ENCODE assay signal across 1 cellular context in genomic region chr6:169839493-169839892, GRCh38.
TF ChIP-seq lines count a peak whose summit lies in the region.

No MANE protein-coding gene starts in this region.

TF ChIP-seq in HepG2, 621 proteins besides CTCF, POLR2A, EP300 and RAD21:
- no peak for TF ChIP-seq STAT5B (CRISPR knock-in tag; IDR thresholded peaks at IDR 0.05)
- TF ChIP-seq DR1 (CRISPR knock-in tag; IDR thresholded peaks at IDR 0.05) = no peak
- TF ChIP-seq KDM1A (CRISPR knock-in tag; IDR thresholded peaks at IDR 0.05) = no peak
- no peak for TF ChIP-seq TGIF2 (CRISPR knock-in tag; IDR thresholded peaks at IDR 0.05)
- TF ChIP-seq THAP11 (CRISPR knock-in tag; IDR thresholded peaks at IDR 0.05) = no peak
- TF ChIP-seq JUND (CRISPR knock-in tag; IDR thresholded peaks at IDR 0.05) = no peak
- TF ChIP-seq ATRX (CRISPR knock-in tag; IDR thresholded peaks at IDR 0.05; ENCODE audit: borderline replicate concordance) = no peak
- no peak for TF ChIP-seq ATF7-NPFF (CRISPR knock-in tag; IDR thresholded peaks at IDR 0.05; ENCODE audit: low read depth)
- TF ChIP-seq GTF2F1 (IDR thresholded peaks at IDR 0.05; ENCODE audit: low read length) = no peak
